In the genomic region with DNA sequence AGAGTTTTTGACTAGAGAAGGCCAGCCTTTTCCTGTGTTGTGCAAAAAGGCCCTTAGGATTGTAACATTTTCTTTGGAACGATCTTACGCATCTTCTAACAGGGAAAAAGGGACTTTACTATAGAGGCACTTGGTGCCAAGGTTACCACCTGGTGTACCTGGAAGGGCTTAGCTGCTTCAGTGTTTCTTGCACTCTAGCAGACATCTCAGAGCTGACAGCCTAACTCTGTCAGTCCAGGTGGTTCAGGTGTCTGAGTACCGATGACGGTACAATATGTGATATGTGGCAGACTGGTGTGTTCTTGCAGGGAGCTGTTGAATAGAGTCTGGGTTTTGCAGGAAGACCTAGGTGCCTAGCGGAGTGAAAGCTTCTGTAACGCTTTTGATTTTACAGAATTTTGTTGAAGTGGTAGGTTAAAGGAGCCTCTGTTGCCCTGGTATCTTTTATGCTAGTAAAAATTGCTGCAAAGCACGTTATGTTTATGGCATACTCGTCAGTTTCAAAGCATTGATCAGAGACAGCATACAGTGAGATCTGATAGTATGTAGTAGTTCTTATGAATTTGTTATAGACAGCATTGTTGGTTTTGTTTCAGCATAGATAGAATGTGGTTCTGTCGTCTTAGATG, we compare ENCODE assay signal across 8 cellular contexts. TPM values are rescaled to one million over a fixed set of nuclear protein-coding genes. Genes with fewer than 3 reads are reported as not detected.
DNase-seq lines count a peak whose midpoint lies in the region; ATAC-seq and TF ChIP-seq lines count a peak whose summit lies in the region.

No MANE protein-coding gene starts in this region.

- ATAC-seq in naive thymus-derived CD4-positive, alpha-beta T cell: peak; percentile 16
- ATAC-seq in GM18870 (IDR thresholded peaks at IDR 0.05; ENCODE audit: unreplicated experiment) (no peak), GM21529 (IDR thresholded peaks at IDR 0.05; ENCODE audit: unreplicated experiment) (no peak)

- H3K27me3 ChIP-seq in right atrium auricular region (no peaks in the 10 kb centered on the region), SJSA1 (replicated peaks) (no peaks in the 10 kb centered on the region)
- no peaks in the 10 kb centered on the region for H3K27me3 ChIP-seq in naive thymus-derived CD4-positive, alpha-beta T cell (ENCODE audit: control insufficient read depth in 2 of 2, insufficient read depth in 2 of 2, low read length in 2 of 2)

- POLR2A ChIA-PET in naive thymus-derived CD4-positive, alpha-beta T cell (lab: Charles Lee): interaction anchor here (1.0 to 1.3 kb wide), 3 partner anchors 16 to 950 kb away, joined by 3 to 4 read pairs (median 3); no protein-coding TSS in a partner anchor

- no peaks in the 10 kb centered on the region for H3K9me3 ChIP-seq in right atrium auricular region
- H3K9me3 ChIP-seq in SJSA1 (replicated peaks): no peaks in the 10 kb centered on the region
- H3K9me3 ChIP-seq in naive thymus-derived CD4-positive, alpha-beta T cell (ENCODE audit: control insufficient read depth in 2 of 3, low read length in 3 of 3): no peaks in the 10 kb centered on the region

- no peaks in the 10 kb centered on the region for H3K36me3 Mint-ChIP-seq in naive thymus-derived CD4-positive, alpha-beta T cell

- H3K9me3 Mint-ChIP-seq in naive thymus-derived CD4-positive, alpha-beta T cell: peaks cover 0 to 4% (median 0%) of the 10 kb centered on the region in 11 donors

- peak overlapping the region; percentile 5 to 89 (median 59) for H3K27ac Mint-ChIP-seq in naive thymus-derived CD4-positive, alpha-beta T cell

- H3K4me3 ChIP-seq in right atrium auricular region: peak overlapping the region; percentile 88 to 96
- H3K4me3 ChIP-seq in SJSA1: peak overlapping the region; percentile 86
- H3K4me3 ChIP-seq in naive thymus-derived CD4-positive, alpha-beta T cell (ENCODE audit: low read length): peak overlapping the region; percentile 88

- H3K4me1 ChIP-seq in right atrium auricular region (peaks cover 0 to 38% of the 10 kb centered on the region in 2 donors), SJSA1 (replicated peaks) (peaks cover 35% of the 10 kb centered on the region)
- H3K4me1 ChIP-seq in naive thymus-derived CD4-positive, alpha-beta T cell (ENCODE audit: control insufficient read depth in 2 of 2, insufficient read depth in 2 of 2, low read length in 2 of 2): peaks cover 0 to 16% of the 10 kb centered on the region in 2 donors

- TF ChIP-seq CTCF in right atrium auricular region (IDR thresholded peaks at IDR 0.05): no peak

- no peak for DNase-seq in right atrium auricular region (ENCODE audit: low spot score)
- no peak for DNase-seq in cardiac septum (ENCODE audit: low spot score)
- DNase-seq in SJSA1 (ENCODE audit: low read depth in 1 of 2, low spot score in 2 of 2): no peak
- DNase-seq in effector CD4-positive, alpha-beta T cell: peak; percentile 3
- DNase-seq in naive thymus-derived CD4-positive, alpha-beta T cell: peak in 7 of 9 donors; percentile 41 to 52 (median 43)
- DNase-seq in NK-92 treated with Interleukin-12 subunit alpha and Interleukin-12 subunit beta, amount 100 ng/mL, for 24 hours (lab: John Stamatoyannopoulos, UW): no peak

- intact Hi-C loops in cardiac septum (cut with DNase I): loop anchor here (5.0 to 10.0 kb wide), 3 partner anchors 223 to 286 kb away; no protein-coding TSS in a partner anchor
- intact Hi-C loops in naive thymus-derived CD4-positive, alpha-beta T cell (cut with micrococcal nuclease): loop anchor here (1.0 to 10.0 kb wide), 25 partner anchors 9 to 1671 kb away; a partner anchor contains a TSS

- H3K27ac ChIP-seq in right atrium auricular region: peak overlapping the region; percentile 93 to 95
- no peak overlapping the region for H3K27ac ChIP-seq in SJSA1
- peak overlapping the region; percentile 71 for H3K27ac ChIP-seq in naive thymus-derived CD4-positive, alpha-beta T cell (ENCODE audit: low read depth, low read length)

- CTCF ChIA-PET in naive thymus-derived CD4-positive, alpha-beta T cell (lab: Charles Lee): interaction anchor here (0.6 to 1.5 kb wide), 3 partner anchors 16 to 319 kb away, joined by 3 to 4 read pairs (median 3); a partner anchor contains a TSS

- H3K36me3 ChIP-seq in right atrium auricular region (no peaks in the 10 kb centered on the region), SJSA1 (peaks cover 9% of the 10 kb centered on the region)
- peaks cover 0 to 6% (median 0%) of the 10 kb centered on the region in 3 experiments for H3K36me3 ChIP-seq in naive thymus-derived CD4-positive, alpha-beta T cell (ENCODE audit: control insufficient read depth in 2 of 3, insufficient read depth in 3 of 3, low read length in 3 of 3)

- H3K4me3 Mint-ChIP-seq in naive thymus-derived CD4-positive, alpha-beta T cell: peak overlapping the region; percentile 77 to 98 (median 88)

- peaks cover 0 to 51% (median 6%) of the 10 kb centered on the region in 5 donors for H3K27me3 Mint-ChIP-seq in naive thymus-derived CD4-positive, alpha-beta T cell

- H3K4me1 Mint-ChIP-seq in naive thymus-derived CD4-positive, alpha-beta T cell: peaks cover 22 to 31% (median 26%) of the 10 kb centered on the region in 7 donors

RNA-seq across cellular contexts. Expression of a gene that starts 1.4 kb away (rescaled TPM):
- total RNA-seq in right atrium auricular region (1 to 10 TPM; 6.4 to 6.6 TPM), cardiac septum (8.6 TPM)
- total RNA-seq in SJSA1 (2014; rRNA removed; shearing (Covaris generic)): 16.5 and 25.4 TPM in 2 replicates
- 1 to 10 TPM; 5.7 to 8.8 (median 7.2) TPM for total RNA-seq in naive thymus-derived CD4-positive, alpha-beta T cell
- 1 to 10 TPM; 3.6 to 6.6 TPM for polyA plus RNA-seq in naive thymus-derived CD4-positive, alpha-beta T cell

Comparison
In these comparisons a context has a peak if more than half of its experiments do, and no peak if none do; other contexts are left out.
1. DNase-seq: peak in effector CD4-positive, alpha-beta T cell (single experiment) and naive thymus-derived CD4-positive, alpha-beta T cell (7 of 9); none in right atrium auricular region (single experiment), cardiac septum (single experiment), SJSA1 (0 of 2) and NK-92 treated with Interleukin-12 subunit alpha and Interleukin-12 subunit beta, amount 100 ng/mL, for 24 hours (single experiment).
2. Peak in every context shown above with its lines, with median percentiles within 50 percentile points of each other: H3K4me3 ChIP-seq.